ENCODE assay signal across 25 cellular contexts in genomic region chr5:163259495-163259894, GRCh38.
"Had no signal": no experiment of that assay in that cellular context is flagged by ENCODE, and none has a peak within 500 bp of the region (broad histone marks: within the 10 kb centered on the region; RNA-seq: fewer than 3 reads in every experiment).

No MANE protein-coding gene starts in this region.

- H3K27ac ChIP-seq: coronary artery, epithelial cell of prostate, esophagus squamous epithelium, gastrocnemius medialis, heart right ventricle, left lung, lower lobe of right lung had no signal

- H3K36me3 ChIP-seq: esophagus squamous epithelium, gastrocnemius medialis, heart right ventricle, left lung, lower lobe of right lung had no signal

- H3K36me3 Mint-ChIP-seq: mesothelial cell of epicardium; naive B cell; naive thymus-derived CD8-positive, alpha-beta T cell had no signal

- H3K4me1 ChIP-seq: esophagus squamous epithelium, gastrocnemius medialis, heart right ventricle, left lung, lower lobe of right lung had no signal

- H3K4me1 Mint-ChIP-seq: mesothelial cell of epicardium; naive B cell; naive thymus-derived CD8-positive, alpha-beta T cell had no signal

- H3K4me3 Mint-ChIP-seq: mesothelial cell of epicardium; naive thymus-derived CD8-positive, alpha-beta T cell had no signal

- ATAC-seq: esophagus mucosa; gastrocnemius medialis; heart right ventricle; left cardiac atrium; left lung; left ventricle myocardium superior; lower lobe of right lung; mucosa of descending colon; naive thymus-derived CD8-positive, alpha-beta T cell had no signal

- H3K4me3 ChIP-seq: coronary artery, dorsolateral prefrontal cortex, esophagus squamous epithelium, gastrocnemius medialis, heart right ventricle, left lung, lower lobe of right lung, mucosa of descending colon had no signal

- DNase-seq: dermis blood vessel endothelial cell; dorsolateral prefrontal cortex; effector CD4-positive, alpha-beta T cell; effector memory CD4-positive, alpha-beta T cell; erythroblast; esophagus squamous epithelium; foreskin fibroblast; foreskin melanocyte; gastrocnemius medialis; glutamatergic neuron; head of caudate nucleus; heart right ventricle; hippocampal formation; left cardiac atrium; left lung; left ventricle myocardium superior; lower lobe of right lung; mesenchymal stem cell; mucosa of descending colon; naive B cell; naive thymus-derived CD8-positive, alpha-beta T cell had no signal

- H3K27ac Mint-ChIP-seq: mesothelial cell of epicardium; naive B cell; naive thymus-derived CD8-positive, alpha-beta T cell had no signal

- H3K27me3 ChIP-seq: dorsolateral prefrontal cortex, esophagus squamous epithelium, gastrocnemius medialis, heart right ventricle, left lung had no signal
